In the genomic region with DNA sequence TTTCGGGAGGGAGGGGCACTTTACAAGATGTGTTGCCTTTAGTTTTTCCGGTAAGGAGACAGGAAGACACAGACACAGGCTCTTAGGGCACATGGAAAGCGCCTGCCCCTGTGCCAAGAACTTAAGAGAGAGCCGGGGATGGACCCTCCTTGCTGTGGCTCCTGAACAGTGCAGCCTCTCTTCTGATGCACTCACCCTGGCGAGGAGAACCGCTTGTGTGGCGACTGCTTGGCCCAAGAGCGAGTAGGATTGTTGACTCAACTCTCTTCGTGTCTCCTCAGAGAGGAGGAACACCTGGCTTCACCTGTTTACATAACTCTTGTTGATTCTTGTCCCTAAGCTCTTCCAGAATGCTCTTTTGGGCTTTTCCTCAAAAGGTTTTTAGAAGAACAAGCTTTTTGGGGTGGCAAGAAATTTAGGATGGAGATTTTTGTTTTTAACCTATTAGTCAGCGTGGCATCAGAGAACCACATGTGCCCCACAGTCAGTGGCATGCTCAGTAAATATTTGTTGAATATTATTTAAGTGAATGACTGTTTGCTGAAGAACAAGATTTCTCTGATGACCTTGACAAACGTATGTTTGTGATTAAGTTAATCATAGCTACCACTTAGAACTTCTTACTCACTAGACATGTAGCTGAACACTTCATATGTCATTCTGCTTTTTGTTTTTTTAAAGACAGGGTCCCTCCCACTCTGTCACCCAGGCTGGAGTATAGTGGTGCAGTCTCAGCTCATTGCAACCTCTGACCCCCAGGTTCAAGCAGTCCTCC, we compare ENCODE assay signal across 10 cellular contexts.
DNase-seq lines count a peak whose midpoint lies in the region; ATAC-seq and TF ChIP-seq lines count a peak whose summit lies in the region.
"Had no signal": no experiment of that assay in that cellular context is flagged by ENCODE, and none has a peak within 500 bp of the region (broad histone marks: within the 10 kb centered on the region; RNA-seq: fewer than 3 reads in every experiment).

No MANE protein-coding gene starts in this region.

- H3K4me1 ChIP-seq in ACC112 (ENCODE audit: control insufficient read depth, insufficient read depth, low read length, unreplicated experiment) (peaks cover 56% of the 10 kb centered on the region), body of pancreas (peaks cover 34% of the 10 kb centered on the region), lower lobe of right lung (peaks cover 51% of the 10 kb centered on the region)

- no peaks in the 10 kb centered on the region for H3K36me3 Mint-ChIP-seq in stimulated activated effector memory CD8-positive, alpha-beta T cell treated with anti-CD3 and anti-CD28 coated beads, Interleukin-12 subunit alpha, Interleukin-12 subunit beta, amount 100 ng/mL, for 72 hours

- H3K79me2 ChIP-seq in ACC112 (ENCODE audit: control insufficient read depth, insufficient read depth, low read length, unreplicated experiment) = peaks cover 36% of the 10 kb centered on the region

- H3K36me3 ChIP-seq in ACC112 (ENCODE audit: insufficient read depth, low read length) (no peaks in the 10 kb centered on the region), body of pancreas (replicated peaks in 1 of 2; ENCODE audit: insufficient read depth in 1 of 2, low read depth in 2 of 2) (no peaks in the 10 kb centered on the region), lower lobe of right lung (no peaks in the 10 kb centered on the region)

- intact Hi-C loops in body of pancreas (cut with DNase I) = no loop called here
- intact Hi-C loops in lower lobe of right lung (cut with DNase I) = no loop called here

- H3K27ac ChIP-seq in ACC112 (ENCODE audit: low read depth, low read length) = peak overlapping the region; percentile 96; the same call in 1 of the 2 replicates
- H3K27ac ChIP-seq in body of pancreas = no peak overlapping the region
- no peak overlapping the region for H3K27ac ChIP-seq in lower lobe of right lung

- no peak overlapping the region for H3K27ac Mint-ChIP-seq in stimulated activated effector memory CD8-positive, alpha-beta T cell treated with anti-CD3 and anti-CD28 coated beads, Interleukin-12 subunit alpha, Interleukin-12 subunit beta, amount 100 ng/mL, for 72 hours

- peak; percentile 18 to 66 for DNase-seq in NCI-H1930 (lab: John Stamatoyannopoulos, UW)
- peak in 2 of 4 donors; percentile 16 to 20 for DNase-seq in body of pancreas
- no peak for DNase-seq in lower lobe of right lung
- no peak for DNase-seq in stimulated activated effector memory CD8-positive, alpha-beta T cell treated with anti-CD3 and anti-CD28 coated beads, Interleukin-12 subunit alpha, Interleukin-12 subunit beta, amount 100 ng/mL, for 72 hours (ENCODE audit: low spot score in 2 of 2)
- no peak for DNase-seq in COLO829 (ENCODE audit: low spot score)
- no peak for DNase-seq in OCI-M1 (lab: John Stamatoyannopoulos, UW)
- DNase-seq: activated T-cell treated with anti-CD3 and anti-CD28 coated beads, Interleukin-2, amount 50 U/mL, for 4 hours; glutamatergic neuron had no signal

- no peaks in the 10 kb centered on the region for H3K27me3 ChIP-seq in ACC112 (ENCODE audit: insufficient read depth, low read length)
- H3K27me3 ChIP-seq in body of pancreas = no peaks in the 10 kb centered on the region
- no peaks in the 10 kb centered on the region for H3K27me3 ChIP-seq in lower lobe of right lung (ENCODE audit: low read depth)

- H3K4me3 ChIP-seq in ACC112 (ENCODE audit: low read depth, low read length) (no peak overlapping the region), body of pancreas (no peak overlapping the region), lower lobe of right lung (no peak overlapping the region)

- no peaks in the 10 kb centered on the region for H3K4me1 Mint-ChIP-seq in stimulated activated effector memory CD8-positive, alpha-beta T cell treated with anti-CD3 and anti-CD28 coated beads, Interleukin-12 subunit alpha, Interleukin-12 subunit beta, amount 100 ng/mL, for 72 hours

- WGBS in body of pancreas, 2 donors = 60 to 61% methylated on average over 11 of the region's 11 CpGs

- H3K4me3 Mint-ChIP-seq in stimulated activated effector memory CD8-positive, alpha-beta T cell treated with anti-CD3 and anti-CD28 coated beads, Interleukin-12 subunit alpha, Interleukin-12 subunit beta, amount 100 ng/mL, for 72 hours = no peak overlapping the region
- H3K4me3 Mint-ChIP-seq: activated T-cell treated with anti-CD3 and anti-CD28 coated beads, Interleukin-2, amount 50 U/mL, for 4 hours had no signal

- H3K9me3 Mint-ChIP-seq in stimulated activated effector memory CD8-positive, alpha-beta T cell treated with anti-CD3 and anti-CD28 coated beads, Interleukin-12 subunit alpha, Interleukin-12 subunit beta, amount 100 ng/mL, for 72 hours = no peaks in the 10 kb centered on the region
- H3K9me3 Mint-ChIP-seq: activated T-cell treated with anti-CD3 and anti-CD28 coated beads, Interleukin-2, amount 50 U/mL, for 4 hours had no signal

- no peak for TF ChIP-seq POLR2A in body of pancreas (IDR thresholded peaks at IDR 0.05)

- ATAC-seq in body of pancreas = peak; percentile 52
- ATAC-seq in lower lobe of right lung = peak; percentile 13 to 56
- ATAC-seq in stimulated activated effector memory CD8-positive, alpha-beta T cell treated with anti-CD3 and anti-CD28 coated beads, Interleukin-12 subunit alpha, Interleukin-12 subunit beta, amount 100 ng/mL, for 72 hours = no peak
- no peak for ATAC-seq in HG02623 (IDR thresholded peaks at IDR 0.05; ENCODE audit: unreplicated experiment)
- ATAC-seq: activated T-cell treated with anti-CD3 and anti-CD28 coated beads, Interleukin-2, amount 50 U/mL, for 4 hours had no signal

- TF ChIP-seq CTCF in body of pancreas (IDR thresholded peaks at IDR 0.05) = no peak
- no peak for TF ChIP-seq CTCF in lower lobe of right lung (IDR thresholded peaks at IDR 0.05)

- H2AFZ ChIP-seq in ACC112 (ENCODE audit: low read length, unreplicated experiment) = no peak overlapping the region

- H3K9me3 ChIP-seq in body of pancreas (no peaks in the 10 kb centered on the region), lower lobe of right lung (no peaks in the 10 kb centered on the region)

Comparison
In these comparisons a context has a peak if more than half of its experiments do, and no peak if none do; other contexts are left out.
1. DNase-seq: peak in NCI-H1930 (2 of 2); none in lower lobe of right lung (single experiment), stimulated activated effector memory CD8-positive, alpha-beta T cell treated with anti-CD3 and anti-CD28 coated beads, Interleukin-12 subunit alpha, Interleukin-12 subunit beta, amount 100 ng/mL, for 72 hours (0 of 2), COLO829 (single experiment) and OCI-M1 (single experiment).
2. ATAC-seq: peak in body of pancreas (single experiment) and lower lobe of right lung (2 of 2); none in stimulated activated effector memory CD8-positive, alpha-beta T cell treated with anti-CD3 and anti-CD28 coated beads, Interleukin-12 subunit alpha, Interleukin-12 subunit beta, amount 100 ng/mL, for 72 hours (single experiment) and HG02623 (single experiment).